In the genomic region with DNA sequence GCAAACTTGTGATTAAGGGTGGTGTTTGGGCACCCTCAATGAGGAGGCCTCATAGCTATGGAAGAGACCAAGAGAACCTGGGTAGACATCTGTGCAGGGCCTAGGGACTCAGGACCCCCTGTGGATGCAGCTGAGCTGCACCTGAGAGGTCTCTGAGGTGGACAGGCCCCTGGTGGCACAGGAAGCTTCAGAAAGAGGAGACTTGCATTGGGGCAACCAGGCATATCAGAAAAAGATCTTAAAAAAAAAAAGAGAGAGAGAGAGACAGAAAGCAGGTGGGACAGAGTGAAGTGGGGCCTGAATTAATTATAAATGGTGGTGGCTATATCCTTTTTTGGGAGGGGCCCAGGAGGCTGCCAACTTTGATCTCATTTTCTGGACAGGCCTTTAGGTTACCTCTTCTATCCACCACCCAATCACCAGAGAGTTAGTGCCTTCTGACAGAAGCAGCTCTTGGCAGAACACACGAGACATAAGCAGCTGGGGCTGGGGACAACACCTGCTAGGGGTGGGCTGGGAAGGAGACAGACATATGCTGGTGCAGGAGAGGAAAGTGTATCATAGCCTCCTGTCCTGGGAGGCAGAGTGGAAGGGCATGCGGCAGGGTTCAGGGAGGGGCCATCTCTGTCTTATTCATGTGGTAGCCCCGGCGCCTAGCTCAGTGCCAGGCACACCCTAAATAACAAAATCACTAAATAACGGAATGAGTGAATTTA, we compare ENCODE assay signal across 9 cellular contexts. TPM values are rescaled to one million over a fixed set of nuclear protein-coding genes. Genes with fewer than 3 reads are reported as not detected.
DNase-seq lines count a peak whose midpoint lies in the region; ATAC-seq and TF ChIP-seq lines count a peak whose summit lies in the region.
"Had no signal": no experiment of that assay in that cellular context is flagged by ENCODE, and none has a peak within 500 bp of the region (broad histone marks: within the 10 kb centered on the region; RNA-seq: fewer than 3 reads in every experiment).

No MANE protein-coding gene starts in this region.

- DNase-seq in HL-60 (ENCODE audit: low read depth in 1 of 2, low spot score in 1 of 2) (no peak), NCI-H524 treated with DMSO at 0.1 percent for 48 hours (lab: John Stamatoyannopoulos, UW) (peak; percentile 82), gastrocnemius medialis (peak; percentile 50 to 58), erythroblast (lab: John Stamatoyannopoulos, UW) (no peak), NCI-H774 (lab: John Stamatoyannopoulos, UW) (no peak), ecto neural progenitor cell (ENCODE audit: low spot score) (no peak)
- DNase-seq in effector CD8-positive, alpha-beta T cell (lab: John Stamatoyannopoulos, UW): no peak
- DNase-seq: stimulated activated CD4-positive, alpha-beta T cell treated with anti-CD3 and anti-CD28 coated beads, Interleukin-4, amount 100 ng/mL, for 4 hours had no signal

- 63 to 70% methylated on average over 5 of the region's 5 CpGs for WGBS in esophagus, 2 donors

- peak; percentile 64 to 67 for TF ChIP-seq POLR2A in gastrocnemius medialis (IDR thresholded peaks at IDR 0.05)
- TF ChIP-seq POLR2A in erythroblast (IDR thresholded peaks at IDR 0.05; ENCODE audit: low read length): no peak

- H3K9me3 ChIP-seq in esophagus (ENCODE audit: control insufficient read depth in 2 of 2, insufficient read depth in 1 of 2, low read depth in 1 of 2, low read length in 1 of 2): no peaks in the 10 kb centered on the region
- no peaks in the 10 kb centered on the region for H3K9me3 ChIP-seq in gastrocnemius medialis

- H3K27me3 ChIP-seq in HL-60 (ENCODE audit: insufficient read depth, poor library complexity, severe bottlenecking) (peaks cover 2% of the 10 kb centered on the region), esophagus (ENCODE audit: control insufficient read depth in 1 of 2, insufficient read depth in 2 of 2, low read length in 2 of 2) (no peaks in the 10 kb centered on the region), gastrocnemius medialis (no peaks in the 10 kb centered on the region)

- intact Hi-C loops in gastrocnemius medialis (cut with DNase I; ENCODE audit: low total_unique reads): loop anchor here (2.0 kb wide), 1 partner anchor 50 kb away; no protein-coding TSS in a partner anchor

- H3K27ac ChIP-seq in HL-60 (replicated peaks) (peak overlapping the region; percentile 75), esophagus (ENCODE audit: low read depth in 2 of 2, low read length in 1 of 2) (peak overlapping the region; percentile 75 to 85), gastrocnemius medialis (peak overlapping the region; percentile 90 to 96 (median 92))

- peaks cover 10 to 26% of the 10 kb centered on the region in 2 donors for H3K4me1 ChIP-seq in esophagus (ENCODE audit: control insufficient read depth in 2 of 2, insufficient read depth in 2 of 2, low read length in 1 of 2)
- peaks cover 75 to 78% of the 10 kb centered on the region in 2 donors for H3K4me1 ChIP-seq in gastrocnemius medialis

- H3K36me3 ChIP-seq in esophagus (ENCODE audit: control insufficient read depth in 2 of 2, insufficient read depth in 2 of 2, low read length in 1 of 2) (no peaks in the 10 kb centered on the region), gastrocnemius medialis (no peaks in the 10 kb centered on the region)

- H3K4me3 ChIP-seq in HL-60 (replicated peaks; ENCODE audit: insufficient read depth, low read length) (no peak overlapping the region), esophagus (ENCODE audit: low read depth in 1 of 2, low read length in 2 of 2) (no peak overlapping the region), gastrocnemius medialis (no peak overlapping the region)

- ATAC-seq in gastrocnemius medialis: peak in 1 of 2 donors; percentile 39

- in situ Hi-C loops in gastrocnemius medialis (cut with MboI; ENCODE audit: low sequenced_read_pairs in 4 of 4): no loop called here

- no peak for TF ChIP-seq CTCF in HL-60 (IDR thresholded peaks at IDR 0.05; ENCODE audit: insufficient read depth, low read length)
- no peak for TF ChIP-seq CTCF in gastrocnemius medialis (IDR thresholded peaks at IDR 0.05 in 4 of 5, conservative IDR thresholded peaks at IDR 0.05 in 1 of 5)

RNA-seq across cellular contexts. Expression of gene ATP23, which starts 46.6 kb away (rescaled TPM):
- 10 to 100 TPM in 1 of 2 donors, 1 to 10 TPM in 1; 5.7 to 11.0 TPM for polyA plus RNA-seq in esophagus
- total RNA-seq in gastrocnemius medialis: 10 to 100 TPM in 2 of 4 donors, 1 to 10 TPM in 2; 7.1 to 26.4 (median 10.7) TPM

RNA-seq across cellular contexts. Expression of gene CTDSP2, which starts 48.2 kb away (rescaled TPM):
- 10 to 100 TPM; 22.4 to 34.7 TPM for polyA plus RNA-seq in esophagus
- 100 to 1,000 TPM in 1 of 4 donors, 10 to 100 TPM in 3; 66.0 to 116 (median 83.4) TPM for total RNA-seq in gastrocnemius medialis

Comparison
In these comparisons a context has a peak if more than half of its experiments do, and no peak if none do; other contexts are left out.
1. DNase-seq: peak in NCI-H524 treated with DMSO at 0.1 percent for 48 hours (single experiment) and gastrocnemius medialis (2 of 2); none in HL-60 (0 of 2), erythroblast (0 of 2), NCI-H774 (single experiment), ecto neural progenitor cell (single experiment) and effector CD8-positive, alpha-beta T cell (single experiment).
2. Peak in every context shown above with its lines, with median percentiles within 50 percentile points of each other: H3K27ac ChIP-seq.